In the genomic region with DNA sequence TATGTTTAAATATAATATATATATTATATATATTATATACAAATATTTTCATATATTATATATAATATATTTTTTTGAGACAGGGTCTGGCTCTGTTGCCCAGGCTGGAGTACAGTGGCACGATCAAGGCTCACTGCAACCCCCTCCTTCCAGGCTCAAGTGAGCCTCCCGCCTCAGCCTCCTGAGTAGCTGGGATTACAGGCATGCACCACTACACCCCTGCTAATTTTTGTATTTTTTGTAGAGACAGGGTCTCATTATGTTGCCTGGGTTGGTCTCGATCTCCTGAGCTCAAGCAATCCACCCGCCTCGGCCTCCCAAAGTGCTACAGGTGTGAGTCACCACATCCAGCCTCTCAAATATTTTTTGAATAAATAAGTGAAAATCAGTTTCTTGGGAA, we compare ENCODE assay signal across 23 cellular contexts.
"Had no signal": no experiment of that assay in that cellular context is flagged by ENCODE, and none has a peak within 500 bp of the region (broad histone marks: within the 10 kb centered on the region; RNA-seq: fewer than 3 reads in every experiment).

No MANE protein-coding gene starts in this region.

- H3K36me3 Mint-ChIP-seq: activated naive CD4-positive, alpha-beta T cell treated with anti-CD3 and anti-CD28 coated beads, Interleukin-2, amount 50 U/mL, for 24 hours had no signal

- ATAC-seq: activated T-helper 17 cell treated with anti-CD3 and anti-CD28 coated beads, Interleukin-2, amount 50 U/mL, for 72 hours had no signal

- H3K9me3 Mint-ChIP-seq: activated naive CD4-positive, alpha-beta T cell treated with anti-CD3 and anti-CD28 coated beads, Interleukin-2, amount 50 U/mL, for 24 hours; activated T-helper 17 cell treated with anti-CD3 and anti-CD28 coated beads, Interleukin-2, amount 50 U/mL, for 72 hours had no signal

- DNase-seq: activated CD4-positive, alpha-beta T cell treated with anti-CD3 and anti-CD28 coated beads for 4 hours; activated CD4-positive, CD25-positive, alpha-beta regulatory T cell; activated gamma-delta T cell; activated T-cell treated with anti-CD3 and anti-CD28 coated beads for 4 hours; activated T-cell treated with anti-CD3 and anti-CD28 coated beads, Interleukin-2, amount 50 U/mL, for 48 hours; anterior cingulate cortex; cerebellar nuclear complex; IMR-90; KG1; NCI-H1105 treated with DMSO at 0.1 percent for 48 hours; NCI-H1436 treated with DMSO at 0.1 percent for 48 hours; NCI-H187; NCI-H2081; NCI-H510A treated with DMSO at 0.1 percent for 48 hours; NCI-H69; NK-92 treated with Interleukin-12 subunit alpha and Interleukin-12 subunit beta, amount 100 ng/mL, for 24 hours; Peyer's patch; Right ventricle myocardium superior; SJCRH30; SK-N-SH; T-helper 1 cell had no signal

- H3K27ac Mint-ChIP-seq: activated naive CD4-positive, alpha-beta T cell treated with anti-CD3 and anti-CD28 coated beads, Interleukin-2, amount 50 U/mL, for 24 hours; activated T-helper 17 cell treated with anti-CD3 and anti-CD28 coated beads, Interleukin-2, amount 50 U/mL, for 72 hours had no signal
